In genomic region chr17:81479672-81480071, GRCh38 we compare ENCODE assay signal across 18 cellular contexts. TPM values are rescaled to one million over a fixed set of nuclear protein-coding genes. Genes with fewer than 3 reads are reported as not detected.
"Had no signal": no experiment of that assay in that cellular context is flagged by ENCODE, and none has a peak within 500 bp of the region (broad histone marks: within the 10 kb centered on the region; RNA-seq: fewer than 3 reads in every experiment).

No MANE protein-coding gene starts in this region.

- ATAC-seq: activated CD8-positive, alpha-beta T cell treated with anti-CD3 and anti-CD28 coated beads for 36 hours; body of pancreas; naive thymus-derived CD4-positive, alpha-beta T cell had no signal

- H3K9me3 ChIP-seq: body of pancreas, right atrium auricular region, stomach had no signal

- H3K4me2 ChIP-seq: hepatocyte had no signal

- H3K27ac ChIP-seq: body of pancreas, hepatocyte, right atrium auricular region, stomach had no signal

- H3K27me3 ChIP-seq: body of pancreas, dorsolateral prefrontal cortex, hepatocyte, right atrium auricular region had no signal

- H3K36me3 ChIP-seq: right atrium auricular region, stomach had no signal

- DNase-seq: activated CD4-positive, alpha-beta T cell treated with anti-CD3 and anti-CD28 coated beads for 48 hours; activated CD4-positive, CD25-positive, alpha-beta regulatory T cell; activated CD8-positive, alpha-beta T cell treated with anti-CD3 and anti-CD28 coated beads for 36 hours; activated naive CD4-positive, alpha-beta T cell treated with Interleukin-2 at 50 U/mL for 16 hours; activated naive CD8-positive, alpha-beta T cell treated with anti-CD3 and anti-CD28 coated beads, Interleukin-2, amount 10 ng/mL, durations not matched to agents 7 days and 5 days; activated T-cell treated with anti-CD3 and anti-CD28 coated beads, Interleukin-2, amount 50 U/mL, for 1 hour; central memory CD4-positive, alpha-beta T cell; mesendoderm; naive thymus-derived CD4-positive, alpha-beta T cell; stimulated activated CD4-positive, alpha-beta T cell treated with anti-CD3 and anti-CD28 coated beads, Interleukin-15, amount 100 ng/mL, for 24 hours; stimulated activated CD4-positive, alpha-beta T cell treated with anti-CD3 and anti-CD28 coated beads, Interleukin-2, amount 100 ng/mL, for 48 hours; stomach; trophoblast cell had no signal

- H2AFZ ChIP-seq: hepatocyte had no signal

- H3K4me3 ChIP-seq: body of pancreas, dorsolateral prefrontal cortex, hepatocyte, right atrium auricular region, skin epidermis, stomach had no signal

RNA-seq across cellular contexts. Expression of gene FSCN2, which starts 48.5 kb away (rescaled TPM):
- polyA plus RNA-seq: naive thymus-derived CD4-positive, alpha-beta T cell had no signal
